ENCODE assay signal across 9 cellular contexts in genomic region chr3:177338697-177339219, GRCh38.
DNase-seq lines count a peak whose midpoint lies in the region; ATAC-seq and TF ChIP-seq lines count a peak whose summit lies in the region.
"Had no signal": no experiment of that assay in that cellular context is flagged by ENCODE, and none has a peak within 500 bp of the region (broad histone marks: within the 10 kb centered on the region; RNA-seq: fewer than 3 reads in every experiment).

No MANE protein-coding gene starts in this region.

- no peak overlapping the region for H3K27ac ChIP-seq in lower lobe of right lung
- H3K27ac ChIP-seq in CD8-positive, alpha-beta T cell (ENCODE audit: low read depth, low read length) = no peak overlapping the region

- no peaks in the 10 kb centered on the region for H3K36me3 ChIP-seq in lower lobe of right lung
- no peaks in the 10 kb centered on the region for H3K36me3 ChIP-seq in CD8-positive, alpha-beta T cell (ENCODE audit: insufficient read depth, low read length)
- H3K36me3 ChIP-seq: upper lobe of left lung had no signal

- H3K4me1 ChIP-seq in lower lobe of right lung = peaks cover 37% of the 10 kb centered on the region
- peaks cover 4% of the 10 kb centered on the region for H3K4me1 ChIP-seq in CD8-positive, alpha-beta T cell (ENCODE audit: insufficient read depth, low read length)

- no peaks in the 10 kb centered on the region for H3K27me3 Mint-ChIP-seq in CD8-positive, alpha-beta T cell (ENCODE audit: low read depth)
- H3K27me3 Mint-ChIP-seq in activated CD4-positive, alpha-beta T cell treated with anti-CD3 and anti-CD28 coated beads, Interleukin-2, amount 10 ng/mL, durations not matched to agents 7 days and 5 days = no peaks in the 10 kb centered on the region

- CTCF ChIA-PET in CD8-positive, alpha-beta T cell (lab: Charles Lee) = interaction anchor here (0.9 kb wide), 1 partner anchor 159 kb away, joined by 3 read pairs; no protein-coding TSS in a partner anchor
- CTCF ChIA-PET in activated CD4-positive, alpha-beta T cell treated with anti-CD3 and anti-CD28 coated beads, Interleukin-2, amount 10 ng/mL, durations not matched to agents 7 days and 5 days (lab: Charles Lee) = interaction anchor here (0.9 to 1.9 kb wide), 2 partner anchors 13 to 97 kb away, joined by 3 to 4 read pairs; no protein-coding TSS in a partner anchor

- H3K9me3 ChIP-seq in lower lobe of right lung = no peaks in the 10 kb centered on the region
- H3K9me3 ChIP-seq in CD8-positive, alpha-beta T cell (ENCODE audit: low read length) = no peaks in the 10 kb centered on the region
- H3K9me3 ChIP-seq: upper lobe of left lung had no signal

- DNase-seq in GDM1 (lab: John Stamatoyannopoulos, UW) (peak; percentile 54), SKM-1 treated with dmso at 0.1 percent for 144 hours (lab: John Stamatoyannopoulos, UW; ENCODE audit: unreplicated experiment) (peak; percentile 96), lower lobe of right lung (no peak)
- no peak for DNase-seq in CD8-positive, alpha-beta T cell
- no peak for DNase-seq in activated CD4-positive, alpha-beta T cell treated with anti-CD3 and anti-CD28 coated beads, Interleukin-2, amount 10 ng/mL, durations not matched to agents 7 days and 5 days
- DNase-seq: upper lobe of left lung had no signal

- intact Hi-C loops in lower lobe of right lung (cut with DNase I) = no loop called here
- intact Hi-C loops in CD8-positive, alpha-beta T cell (cut with DNase I, micrococcal nuclease) = loop anchor here in 1 of 2 experiments (5.0 kb wide), 1 partner anchor 76 kb away; no protein-coding TSS in a partner anchor

- no peaks in the 10 kb centered on the region for H3K27me3 ChIP-seq in lower lobe of right lung (ENCODE audit: low read depth)
- no peaks in the 10 kb centered on the region for H3K27me3 ChIP-seq in CD8-positive, alpha-beta T cell (ENCODE audit: insufficient read depth, low read length)
- H3K27me3 ChIP-seq: upper lobe of left lung had no signal

- H3K4me3 ChIP-seq in lower lobe of right lung = no peak overlapping the region
- H3K4me3 ChIP-seq in CD8-positive, alpha-beta T cell (ENCODE audit: low read depth, low read length) = no peak overlapping the region
- H3K4me3 ChIP-seq: upper lobe of left lung had no signal

- H3K9me3 Mint-ChIP-seq in CD8-positive, alpha-beta T cell = no peaks in the 10 kb centered on the region
- H3K9me3 Mint-ChIP-seq in activated CD4-positive, alpha-beta T cell treated with anti-CD3 and anti-CD28 coated beads, Interleukin-2, amount 10 ng/mL, durations not matched to agents 7 days and 5 days = no peaks in the 10 kb centered on the region

- peaks cover 22% of the 10 kb centered on the region for H3K4me1 Mint-ChIP-seq in CD8-positive, alpha-beta T cell (ENCODE audit: low read depth)
- peaks cover 26% of the 10 kb centered on the region for H3K4me1 Mint-ChIP-seq in activated CD4-positive, alpha-beta T cell treated with anti-CD3 and anti-CD28 coated beads, Interleukin-2, amount 10 ng/mL, durations not matched to agents 7 days and 5 days

- no peak overlapping the region for H3K27ac Mint-ChIP-seq in CD8-positive, alpha-beta T cell
- no peak overlapping the region for H3K27ac Mint-ChIP-seq in activated CD4-positive, alpha-beta T cell treated with anti-CD3 and anti-CD28 coated beads, Interleukin-2, amount 10 ng/mL, durations not matched to agents 7 days and 5 days

- POLR2A ChIA-PET in CD8-positive, alpha-beta T cell (lab: Charles Lee) = no interaction called here
- POLR2A ChIA-PET in activated CD4-positive, alpha-beta T cell treated with anti-CD3 and anti-CD28 coated beads, Interleukin-2, amount 10 ng/mL, durations not matched to agents 7 days and 5 days (lab: Charles Lee) = interaction anchor here (0.7 kb wide), 1 partner anchor 136 kb away, joined by 3 read pairs; no protein-coding TSS in a partner anchor

- ATAC-seq in HG02938 (IDR thresholded peaks at IDR 0.05; ENCODE audit: unreplicated experiment) (peak; percentile 36), lower lobe of right lung (peak; percentile 59 to 68), GM19023 (IDR thresholded peaks at IDR 0.05; ENCODE audit: unreplicated experiment) (no peak), HG03039 (IDR thresholded peaks at IDR 0.05; ENCODE audit: unreplicated experiment) (no peak)
- ATAC-seq in CD8-positive, alpha-beta T cell = no peak

- no peaks in the 10 kb centered on the region for H3K36me3 Mint-ChIP-seq in CD8-positive, alpha-beta T cell
- H3K36me3 Mint-ChIP-seq in activated CD4-positive, alpha-beta T cell treated with anti-CD3 and anti-CD28 coated beads, Interleukin-2, amount 10 ng/mL, durations not matched to agents 7 days and 5 days (ENCODE audit: low read depth) = no peaks in the 10 kb centered on the region

- no peak overlapping the region for H3K4me3 Mint-ChIP-seq in CD8-positive, alpha-beta T cell
- H3K4me3 Mint-ChIP-seq in activated CD4-positive, alpha-beta T cell treated with anti-CD3 and anti-CD28 coated beads, Interleukin-2, amount 10 ng/mL, durations not matched to agents 7 days and 5 days = no peak overlapping the region

- no peak for TF ChIP-seq CTCF in lower lobe of right lung (IDR thresholded peaks at IDR 0.05)
- TF ChIP-seq CTCF in CD8-positive, alpha-beta T cell (IDR thresholded peaks at IDR 0.05) = no peak

Comparison
In these comparisons a context has a peak if more than half of its experiments do, and no peak if none do; other contexts are left out.
1. DNase-seq: peak in GDM1 (single experiment) and SKM-1 treated with dmso at 0.1 percent for 144 hours (single experiment); none in lower lobe of right lung (single experiment), CD8-positive, alpha-beta T cell (0 of 7) and activated CD4-positive, alpha-beta T cell treated with anti-CD3 and anti-CD28 coated beads, Interleukin-2, amount 10 ng/mL, durations not matched to agents 7 days and 5 days (single experiment).
2. ATAC-seq: peak in HG02938 (single experiment) and lower lobe of right lung (2 of 2); none in CD8-positive, alpha-beta T cell (single experiment), GM19023 (single experiment) and HG03039 (single experiment).